19 cellular contexts compared by ENCODE assay signal in the genomic region with DNA sequence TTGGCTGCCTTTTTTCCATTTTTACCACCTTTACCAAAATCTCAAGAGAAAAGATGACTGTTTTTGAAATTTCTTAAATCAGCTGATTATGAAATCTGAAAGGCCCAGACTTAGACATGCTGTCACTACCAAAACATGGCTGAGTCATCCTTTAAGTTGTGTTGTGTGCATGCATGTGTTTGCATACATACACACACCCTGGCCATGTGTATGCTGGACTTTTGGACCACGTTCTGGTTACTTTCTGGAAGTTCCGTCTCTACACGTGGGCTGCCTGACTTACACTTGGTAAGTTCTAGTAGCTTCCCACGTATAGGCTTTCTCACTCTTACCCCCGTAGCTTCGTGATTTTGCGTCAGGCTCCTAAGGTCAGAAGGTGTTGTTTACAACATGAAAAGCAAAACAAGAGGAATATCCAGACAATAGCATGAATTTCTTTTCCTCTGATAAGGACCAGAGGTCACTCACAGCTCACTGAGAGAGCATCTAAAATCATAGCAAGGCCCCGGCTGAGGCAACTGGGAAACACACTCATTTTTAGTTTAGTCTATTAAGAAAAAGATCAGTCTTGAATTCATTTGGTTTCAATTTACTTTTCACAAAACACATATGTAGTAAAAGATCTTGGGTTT.
DNase-seq lines count a peak whose midpoint lies in the region; ATAC-seq, FAIRE-seq and TF ChIP-seq lines count a peak whose summit lies in the region.
"Had no signal": no experiment of that assay in that cellular context is flagged by ENCODE, and none has a peak within 500 bp of the region (broad histone marks: within the 10 kb centered on the region; RNA-seq: fewer than 3 reads in every experiment).

No MANE protein-coding gene starts in this region.

- no peak overlapping the region for H3K14ac ChIP-seq in trophoblast cell (ENCODE audit: low read length)

- peak overlapping the region; percentile 13 for H3K4me2 ChIP-seq in trophoblast cell (ENCODE audit: low read length)

- no peak overlapping the region for H4K8ac ChIP-seq in trophoblast cell (ENCODE audit: low read depth, low read length)

- H3K23ac ChIP-seq in trophoblast cell (ENCODE audit: low read length): no peak overlapping the region

- no peak overlapping the region for H4K12ac ChIP-seq in trophoblast cell (ENCODE audit: low read depth, low read length)

- no peak for TF ChIP-seq CTCF in fibroblast of villous mesenchyme (IDR thresholded peaks at IDR 0.05; ENCODE audit: insufficient read depth, low read depth, low read length)

- no peaks in the 10 kb centered on the region for H3K9me3 Mint-ChIP-seq in activated CD4-positive, alpha-beta T cell treated with anti-CD3 and anti-CD28 coated beads for 36 hours (ENCODE audit: low read depth)
- H3K9me3 Mint-ChIP-seq: activated CD4-positive, alpha-beta T cell treated with anti-CD3 and anti-CD28 coated beads, Interleukin-2, amount 10 ng/mL, durations not matched to agents 7 days and 5 days; central memory CD8-positive, alpha-beta T cell; stimulated activated naive CD8-positive, alpha-beta T cell treated with anti-CD3 and anti-CD28 coated beads, Interleukin-15, amount 100 ng/mL, for 72 hours had no signal

- H2AK5ac ChIP-seq in trophoblast cell (ENCODE audit: low read length): no peak overlapping the region

- no peaks in the 10 kb centered on the region for H3K79me2 ChIP-seq in trophoblast cell (ENCODE audit: control insufficient read depth, insufficient read depth, low read length, poor library complexity)

- H3K27me3 ChIP-seq in trophoblast cell (ENCODE audit: insufficient read depth, low read length) (no peaks in the 10 kb centered on the region), small intestine (ENCODE audit: control insufficient read depth in 2 of 2, insufficient read depth in 2 of 2, low read length in 2 of 2) (no peaks in the 10 kb centered on the region)
- H3K27me3 ChIP-seq: SJCRH30 had no signal

- H3K4me1 Mint-ChIP-seq in activated CD4-positive, alpha-beta T cell treated with anti-CD3 and anti-CD28 coated beads for 36 hours: no peaks in the 10 kb centered on the region
- H3K4me1 Mint-ChIP-seq: activated CD4-positive, alpha-beta T cell treated with anti-CD3 and anti-CD28 coated beads, Interleukin-2, amount 10 ng/mL, durations not matched to agents 7 days and 5 days; central memory CD8-positive, alpha-beta T cell; stimulated activated naive CD8-positive, alpha-beta T cell treated with anti-CD3 and anti-CD28 coated beads, Interleukin-15, amount 100 ng/mL, for 72 hours had no signal

- H3K18ac ChIP-seq in trophoblast cell (ENCODE audit: low read length): no peak overlapping the region

- no peak for ATAC-seq in activated CD4-positive, alpha-beta T cell treated with anti-CD3 and anti-CD28 coated beads for 36 hours
- no peak for ATAC-seq in GM21528 (IDR thresholded peaks at IDR 0.05; ENCODE audit: low FRiP score, unreplicated experiment)
- ATAC-seq: stimulated activated naive CD8-positive, alpha-beta T cell treated with anti-CD3 and anti-CD28 coated beads, Interleukin-15, amount 100 ng/mL, for 72 hours had no signal

- no peak overlapping the region for H3K4ac ChIP-seq in trophoblast cell (ENCODE audit: low read depth, low read length)

- no peak overlapping the region for H4K91ac ChIP-seq in trophoblast cell (ENCODE audit: low read depth, low read length)

- POLR2A ChIA-PET in activated CD4-positive, alpha-beta T cell treated with anti-CD3 and anti-CD28 coated beads for 36 hours (lab: Charles Lee): no interaction called here

- H3K27ac Mint-ChIP-seq in activated CD4-positive, alpha-beta T cell treated with anti-CD3 and anti-CD28 coated beads for 36 hours: no peak overlapping the region
- H3K27ac Mint-ChIP-seq: activated CD4-positive, alpha-beta T cell treated with anti-CD3 and anti-CD28 coated beads, Interleukin-2, amount 10 ng/mL, durations not matched to agents 7 days and 5 days; stimulated activated naive CD8-positive, alpha-beta T cell treated with anti-CD3 and anti-CD28 coated beads, Interleukin-15, amount 100 ng/mL, for 72 hours had no signal

- DNase-seq in HCEC 1CT (peak; percentile 59), brain pericyte (ENCODE audit: low read depth, low spot score) (peak; percentile 13), fibroblast of villous mesenchyme (ENCODE audit: low read depth) (peak; percentile 84), trophoblast cell (peak; percentile 21 to 78), small intestine (no peak), D341Med (ENCODE audit: low spot score) (no peak)
- no peak for DNase-seq in activated CD4-positive, alpha-beta T cell treated with anti-CD3 and anti-CD28 coated beads for 36 hours
- DNase-seq: activated CD4-positive, alpha-beta T cell treated with anti-CD3 and anti-CD28 coated beads, Interleukin-2, amount 10 ng/mL, durations not matched to agents 7 days and 5 days; activated naive CD4-positive, alpha-beta T cell treated with anti-CD3 and anti-CD28 coated beads, Interleukin-2, amount 50 U/mL, for 16 hours; Calu3; hypothalamus; NCI-H1694; NCI-H446; SJCRH30; stimulated activated naive CD8-positive, alpha-beta T cell treated with anti-CD3 and anti-CD28 coated beads, Interleukin-15, amount 100 ng/mL, for 72 hours; T-helper 9 cell had no signal

- peaks cover 2% of the 10 kb centered on the region for H3K79me1 ChIP-seq in trophoblast cell (ENCODE audit: low read length)

- no peak overlapping the region for H2BK5ac ChIP-seq in trophoblast cell (ENCODE audit: low read depth, low read length, poor library complexity)

- no CpG with 5 or more reads among the region's 8 CpGs for WGBS in trophoblast cell (ENCODE audit: extremely low coverage, insufficient coverage, insufficient read length)
- WGBS in small intestine, 3 donors: 75 to 81% (median 77%) methylated on average over 8 of the region's 8 CpGs

- H3K27me3 Mint-ChIP-seq in activated CD4-positive, alpha-beta T cell treated with anti-CD3 and anti-CD28 coated beads for 36 hours: peaks cover 2% of the 10 kb centered on the region
- H3K27me3 Mint-ChIP-seq: central memory CD8-positive, alpha-beta T cell; stimulated activated naive CD8-positive, alpha-beta T cell treated with anti-CD3 and anti-CD28 coated beads, Interleukin-15, amount 100 ng/mL, for 72 hours had no signal

- CTCF ChIA-PET in activated CD4-positive, alpha-beta T cell treated with anti-CD3 and anti-CD28 coated beads for 36 hours (lab: Charles Lee): interaction anchor here (0.7 kb wide), 1 partner anchor 1510 kb away, joined by 4 read pairs; no protein-coding TSS in a partner anchor

- H3K36me3 ChIP-seq in trophoblast cell (ENCODE audit: control insufficient read depth in 1 of 2, insufficient read depth in 2 of 2, low read length in 2 of 2) (no peaks in the 10 kb centered on the region), small intestine (ENCODE audit: control insufficient read depth in 2 of 2, insufficient read depth in 2 of 2, low read length in 2 of 2) (no peaks in the 10 kb centered on the region)
- H3K36me3 ChIP-seq: SJCRH30 had no signal

- intact Hi-C loops in activated CD4-positive, alpha-beta T cell treated with anti-CD3 and anti-CD28 coated beads for 36 hours (cut with DNase I, micrococcal nuclease): no loop called here

- H3K9me3 ChIP-seq in trophoblast cell (ENCODE audit: insufficient read depth, low read depth, low read length) (no peaks in the 10 kb centered on the region), small intestine (ENCODE audit: control insufficient read depth, low read depth) (no peaks in the 10 kb centered on the region)
- H3K9me3 ChIP-seq: SJCRH30 had no signal

- H3K36me3 Mint-ChIP-seq in activated CD4-positive, alpha-beta T cell treated with anti-CD3 and anti-CD28 coated beads for 36 hours (ENCODE audit: low read depth): no peaks in the 10 kb centered on the region

- no peak overlapping the region for H3K27ac ChIP-seq in trophoblast cell (ENCODE audit: low read depth, low read length)
- no peak overlapping the region for H3K27ac ChIP-seq in small intestine (ENCODE audit: low read depth in 1 of 2, low read length in 1 of 2)
- H3K27ac ChIP-seq: SJCRH30 had no signal

- no peak overlapping the region for H3K4me3 ChIP-seq in fibroblast of villous mesenchyme (ENCODE audit: low read depth, low read length)
- H3K4me3 ChIP-seq in trophoblast cell (ENCODE audit: low read depth, low read length): no peak overlapping the region
- H3K4me3 ChIP-seq in small intestine (ENCODE audit: low read depth in 1 of 2, low read length in 2 of 2): no peak overlapping the region
- H3K4me3 ChIP-seq: SJCRH30 had no signal

- H3K9ac ChIP-seq in trophoblast cell (ENCODE audit: low read length): no peak overlapping the region

- no peak overlapping the region for H2BK120ac ChIP-seq in trophoblast cell (ENCODE audit: insufficient read depth, low read length, poor library complexity)

- no peak overlapping the region for H2AFZ ChIP-seq in trophoblast cell (ENCODE audit: insufficient read depth, low read length, poor library complexity)

- no peak overlapping the region for H3K4me3 Mint-ChIP-seq in activated CD4-positive, alpha-beta T cell treated with anti-CD3 and anti-CD28 coated beads for 36 hours
- H3K4me3 Mint-ChIP-seq: activated CD4-positive, alpha-beta T cell treated with anti-CD3 and anti-CD28 coated beads, Interleukin-2, amount 10 ng/mL, durations not matched to agents 7 days and 5 days; central memory CD8-positive, alpha-beta T cell; stimulated activated naive CD8-positive, alpha-beta T cell treated with anti-CD3 and anti-CD28 coated beads, Interleukin-15, amount 100 ng/mL, for 72 hours had no signal

- H2BK12ac ChIP-seq in trophoblast cell (ENCODE audit: low read length): no peak overlapping the region

- FAIRE-seq in small intestine (lab: Jason Lieb, UNC): no peak
- FAIRE-seq: GM19239 had no signal

- H3K4me1 ChIP-seq in trophoblast cell (ENCODE audit: control insufficient read depth in 1 of 2, insufficient read depth in 2 of 2, low read length in 2 of 2) (peaks cover 6% of the 10 kb centered on the region in 2 experiments), small intestine (ENCODE audit: control insufficient read depth in 2 of 2, insufficient read depth in 1 of 2, low read depth in 1 of 2, low read length in 1 of 2) (no peaks in the 10 kb centered on the region)

Comparison
In these comparisons a context has a peak if more than half of its experiments do, and no peak if none do; other contexts are left out.
1. DNase-seq: peak in HCEC 1CT (single experiment), brain pericyte (single experiment), fibroblast of villous mesenchyme (single experiment) and trophoblast cell (2 of 2); none in small intestine (single experiment), D341Med (single experiment) and activated CD4-positive, alpha-beta T cell treated with anti-CD3 and anti-CD28 coated beads for 36 hours (single experiment).